Comparison of ENCODE assay signal across 2 cellular contexts in genomic region chr12:77769-78383, GRCh38.
TF ChIP-seq lines count a peak whose summit lies in the region.

No MANE protein-coding gene starts in this region.

TF ChIP-seq in Ishikawa, 13 proteins besides CTCF, POLR2A, EP300 and RAD21:
- TF ChIP-seq EGR1 (IDR thresholded peaks at IDR 0.05): peak; percentile 75
TF ChIP-seq in Ishikawa: peak in this region for 1; not testable (repeated sequence) for 12.

TF ChIP-seq in K562, 482 proteins besides CTCF, POLR2A, EP300 and RAD21:
- TF ChIP-seq RBFOX2 (IDR thresholded peaks at IDR 0.05; ENCODE audit: low read depth, low read length): peak; percentile 10; the same call in 1 of the 2 replicates
- peak; percentile 73; the same call in 1 of the 2 replicates for TF ChIP-seq ZBTB7A (IDR thresholded peaks at IDR 0.05; ENCODE audit: borderline replicate concordance, control insufficient read depth, low read depth, low read length)
- peak; percentile 86 for TF ChIP-seq VEZF1 (CRISPR knock-in tag; IDR thresholded peaks at IDR 0.05)
- TF ChIP-seq CXXC5 (CRISPR knock-in tag; IDR thresholded peaks at IDR 0.05): peak; percentile 45; the same call in 1 of the 2 replicates
- 0 out of 4 replicates have a peak, but pooled peaks of 1 of the 2 experiments have one; percentile 30 for TF ChIP-seq ZNF639 (CRISPR knock-in tag; conservative IDR thresholded peaks at IDR 0.05 in 1 of 2, IDR thresholded peaks at IDR 0.05 in 1 of 2)
- 0 out of 2 replicates have a peak, but pooled peaks have one; percentile 14 for TF ChIP-seq NFE2 (IDR thresholded peaks at IDR 0.05; ENCODE audit: low read depth)
- TF ChIP-seq ZFX (CRISPR knock-in tag; IDR thresholded peaks at IDR 0.05): peak; percentile 38; the same call in 1 of the 2 replicates
- peak in 1 of 2 experiments; percentile 81 for TF ChIP-seq E2F6 (IDR thresholded peaks at IDR 0.05; ENCODE audit: borderline replicate concordance in 1 of 2, extremely low read depth in 1 of 2, insufficient read depth in 1 of 2, insufficient read length in 1 of 2, low read depth in 1 of 2, low read length in 1 of 2, poor library complexity in 1 of 2, severe bottlenecking in 1 of 2)
- TF ChIP-seq POLR2G (IDR thresholded peaks at IDR 0.05; ENCODE audit: low read depth, low read length): peak; percentile 50
- TF ChIP-seq EGR1 (conservative IDR thresholded peaks at IDR 0.05): peak; percentile 76
- peak; percentile 40; the same call in 1 of the 2 replicates for TF ChIP-seq FOSL1 (tag; conservative IDR thresholded peaks at IDR 0.05)
